Comparison of ENCODE assay signal across 22 cellular contexts in genomic region chrX:18534949-18535348, GRCh38.
"Had no signal": no experiment of that assay in that cellular context is flagged by ENCODE, and none has a peak within 500 bp of the region (broad histone marks: within the 10 kb centered on the region; RNA-seq: fewer than 3 reads in every experiment).

No MANE protein-coding gene starts in this region.

- FAIRE-seq: HTR-8/SVneo, K562 had no signal

- H3K4me2 ChIP-seq: KMS-11, SK-N-SH had no signal

- DNase-seq: Kasumi-1, NCI-H1092, NCI-H1105 treated with DMSO at 0.1 percent for 48 hours, NCI-H1417 treated with DMSO at 0.1 percent for 48 hours, NCI-H146, NCI-H1694 treated with DMSO at 0.1 percent for 48 hours, NCI-H1930, NCI-H2081, NCI-H2107, NCI-H2227 treated with DMSO at 0.1 percent for 48 hours, NCI-H524, NCI-H526 treated with DMSO at 0.1 percent for 48 hours, NCI-H774, PC-3, SHP77, SK-N-SH had no signal

- ATAC-seq: K562, Panc1, PC-3 had no signal

- H3K27ac ChIP-seq: HL-60, KMS-11, RWPE1 had no signal

- H3K9ac ChIP-seq: KMS-11, SK-N-SH had no signal

- H3K9me3 ChIP-seq: SK-N-SH had no signal

- H3K4me3 ChIP-seq: K562 had no signal
